9 cellular contexts compared by ENCODE assay signal in genomic region chr17:45440161-45440859, GRCh38. TPM values are rescaled to one million over a fixed set of nuclear protein-coding genes. Genes with fewer than 3 reads are reported as not detected.
A peak's percentile ranks its signal among the peaks of the same experiment; 100 is the strongest.
DNase-seq lines count a peak whose midpoint lies in the region; ATAC-seq and TF ChIP-seq lines count a peak whose summit lies in the region.
"Had no signal": no experiment of that assay in that cellular context is flagged by ENCODE, and none has a peak within 500 bp of the region (broad histone marks: within the 10 kb centered on the region; RNA-seq: fewer than 3 reads in every experiment).

No MANE protein-coding gene starts in this region.

- peak overlapping the region in 2 of 8 donors; percentile 30 to 33 for H3K27ac ChIP-seq in spleen

- no peak for TF ChIP-seq POLR2A in spleen (IDR thresholded peaks at IDR 0.05)

- H3K27me3 Mint-ChIP-seq in activated CD4-positive, alpha-beta T cell treated with anti-CD3 and anti-CD28 coated beads, Interleukin-2, amount 10 ng/mL, durations not matched to agents 24 days and 14 days: no peaks in the 10 kb centered on the region

- no peak for DNase-seq in activated CD4-positive, alpha-beta T cell treated with anti-CD3 and anti-CD28 coated beads, Interleukin-2, amount 10 ng/mL, durations not matched to agents 24 days and 14 days
- DNase-seq in activated CD4-positive, alpha-beta T cell treated with anti-CD3 and anti-CD28 coated beads for 4 hours: no peak
- peak; percentile 4 for DNase-seq in NCI-H774 (lab: John Stamatoyannopoulos, UW)
- peak; percentile 33 for DNase-seq in fibroblast of pulmonary artery (ENCODE audit: low read depth)
- peak; percentile 58 for DNase-seq in spleen
- no peak for DNase-seq in stimulated activated CD4-positive, alpha-beta T cell treated with anti-CD3 and anti-CD28 coated beads, Interleukin-2, amount 100 ng/mL, for 24 hours
- DNase-seq in DMS79 (lab: John Stamatoyannopoulos, UW): no peak
- DNase-seq: BE2C had no signal

- peak overlapping the region; percentile 21 for H3K4me3 Mint-ChIP-seq in activated CD4-positive, alpha-beta T cell treated with anti-CD3 and anti-CD28 coated beads, Interleukin-2, amount 10 ng/mL, durations not matched to agents 24 days and 14 days

- intact Hi-C loops in activated CD4-positive, alpha-beta T cell treated with anti-CD3 and anti-CD28 coated beads, Interleukin-2, amount 10 ng/mL, durations not matched to agents 24 days and 14 days (cut with micrococcal nuclease): no loop called here
- intact Hi-C loops in spleen (cut with DNase I; ENCODE audit: low total_unique reads): no loop called here

- H3K4me1 ChIP-seq in spleen: peaks cover 0 to 15% (median 7%) of the 10 kb centered on the region in 6 donors

- ATAC-seq in HG03097 (IDR thresholded peaks at IDR 0.05; ENCODE audit: low FRiP score, unreplicated experiment): no peak

- H3K27me3 ChIP-seq in spleen (replicated peaks in 1 of 7): no peaks in the 10 kb centered on the region
- H3K27me3 ChIP-seq: BE2C had no signal

- TF ChIP-seq CTCF in fibroblast of pulmonary artery (IDR thresholded peaks at IDR 0.05; ENCODE audit: low read length, missing control alignments): no peak
- TF ChIP-seq CTCF in spleen (IDR thresholded peaks at IDR 0.05 in 8 of 11, conservative IDR thresholded peaks at IDR 0.05 in 3 of 11): no peak

- peaks cover 0 to 96% (median 43%) of the 10 kb centered on the region in 6 donors for H3K36me3 ChIP-seq in spleen
- H3K36me3 ChIP-seq: BE2C had no signal

- peaks cover 15% of the 10 kb centered on the region for H3K4me1 Mint-ChIP-seq in activated CD4-positive, alpha-beta T cell treated with anti-CD3 and anti-CD28 coated beads, Interleukin-2, amount 10 ng/mL, durations not matched to agents 24 days and 14 days

- H3K9me3 Mint-ChIP-seq in activated CD4-positive, alpha-beta T cell treated with anti-CD3 and anti-CD28 coated beads, Interleukin-2, amount 10 ng/mL, durations not matched to agents 24 days and 14 days: no peaks in the 10 kb centered on the region

- H3K9me3 ChIP-seq in spleen: no peaks in the 10 kb centered on the region
- H3K9me3 ChIP-seq: BE2C had no signal

- H3K4me3 ChIP-seq in fibroblast of pulmonary artery (replicated peaks; ENCODE audit: low read depth, low read length): no peak overlapping the region
- H3K4me3 ChIP-seq in spleen: no peak overlapping the region

- H3K36me3 Mint-ChIP-seq in activated CD4-positive, alpha-beta T cell treated with anti-CD3 and anti-CD28 coated beads, Interleukin-2, amount 10 ng/mL, durations not matched to agents 24 days and 14 days (ENCODE audit: low read depth): peaks cover 16% of the 10 kb centered on the region

- peak overlapping the region; percentile 38 for H3K27ac Mint-ChIP-seq in activated CD4-positive, alpha-beta T cell treated with anti-CD3 and anti-CD28 coated beads, Interleukin-2, amount 10 ng/mL, durations not matched to agents 24 days and 14 days

- 63 to 81% (median 75%) methylated on average over 9 to 10 of the region's 10 CpGs for WGBS in spleen, 5 donors

RNA-seq across cellular contexts. Expression of gene ARHGAP27, which starts 7.6 kb away (rescaled TPM):
- 47.9 and 48.3 TPM in 2 replicates for total RNA-seq in activated CD4-positive, alpha-beta T cell treated with anti-CD3 and anti-CD28 coated beads, Interleukin-2, amount 10 ng/mL, durations not matched to agents 24 days and 14 days
- 100 to 1,000 TPM in 6 of 7 donors, 10 to 100 TPM in 1; 97.8 to 151 (median 129) TPM for total RNA-seq in spleen
- polyA plus RNA-seq in spleen: 100 to 1,000 TPM in 1 of 3 donors, 10 to 100 TPM in 2; 43.6 to 103 (median 73.1) TPM

RNA-seq across cellular contexts. Expression of gene PLEKHM1, which starts 50.2 kb away (rescaled TPM):
- 34.3 and 37.0 TPM in 2 replicates for total RNA-seq in activated CD4-positive, alpha-beta T cell treated with anti-CD3 and anti-CD28 coated beads, Interleukin-2, amount 10 ng/mL, durations not matched to agents 24 days and 14 days
- total RNA-seq in spleen: 100 to 1,000 TPM in 3 of 7 donors, 10 to 100 TPM in 4; 66.1 to 121 (median 84.9) TPM
- polyA plus RNA-seq in spleen: 10 to 100 TPM in 2 of 3 donors, 1 to 10 TPM in 1; 7.4 to 19.3 (median 12.4) TPM

Comparison
In these comparisons a context has a peak if more than half of its experiments do, and no peak if none do; other contexts are left out.
1. DNase-seq: peak in NCI-H774 (single experiment), fibroblast of pulmonary artery (single experiment) and spleen (single experiment); none in activated CD4-positive, alpha-beta T cell treated with anti-CD3 and anti-CD28 coated beads, Interleukin-2, amount 10 ng/mL, durations not matched to agents 24 days and 14 days (single experiment), activated CD4-positive, alpha-beta T cell treated with anti-CD3 and anti-CD28 coated beads for 4 hours (0 of 2), stimulated activated CD4-positive, alpha-beta T cell treated with anti-CD3 and anti-CD28 coated beads, Interleukin-2, amount 100 ng/mL, for 24 hours (0 of 2) and DMS79 (single experiment).